20 cellular contexts compared by ENCODE assay signal in the genomic region with DNA sequence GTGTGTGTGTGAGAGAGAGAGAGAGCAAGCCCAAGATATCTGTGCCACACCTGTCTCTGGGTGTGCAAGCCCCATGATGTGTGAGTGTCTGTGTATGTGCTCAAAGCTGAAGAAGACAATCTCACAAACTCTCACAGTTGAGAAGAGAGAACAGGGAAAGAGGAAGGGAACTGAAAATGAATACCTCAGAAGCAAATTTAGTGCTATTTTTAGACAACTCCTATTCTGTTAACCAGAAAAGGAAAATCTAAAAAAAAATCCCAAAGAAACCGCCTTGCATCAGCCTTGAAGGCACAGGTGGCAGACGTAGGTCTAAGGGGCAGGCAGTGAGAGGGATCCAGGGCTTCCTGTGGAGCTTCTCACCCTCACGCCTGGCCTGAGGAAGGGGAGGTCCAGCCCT. TPM values are rescaled to one million over a fixed set of nuclear protein-coding genes. Genes with fewer than 3 reads are reported as not detected.
"Had no signal": no experiment of that assay in that cellular context is flagged by ENCODE, and none has a peak within 500 bp of the region (broad histone marks: within the 10 kb centered on the region; RNA-seq: fewer than 3 reads in every experiment).

No MANE protein-coding gene starts in this region.

- H3K36me3 Mint-ChIP-seq: activated naive CD4-positive, alpha-beta T cell treated with anti-CD3 and anti-CD28 coated beads, Interleukin-2, amount 50 U/mL, for 72 hours; neural progenitor cell had no signal

- H3K36me3 ChIP-seq: gastrocnemius medialis, heart right ventricle, neural progenitor cell, ovary, sigmoid colon, spleen, stomach, thoracic aorta had no signal

- H3K4me3 Mint-ChIP-seq: activated CD8-positive, alpha-beta T cell treated with anti-CD3 and anti-CD28 coated beads, Interleukin-2, amount 10 ng/mL, durations not matched to agents 7 days and 5 days; activated T-cell treated with anti-CD3 and anti-CD28 coated beads, Interleukin-2, amount 50 U/mL, for 72 hours; neural progenitor cell had no signal

- H3K27me3 ChIP-seq: dorsolateral prefrontal cortex, gastrocnemius medialis, ovary, spleen had no signal

- H3K4me1 ChIP-seq: heart right ventricle, neural progenitor cell, sigmoid colon, stomach had no signal

- H3K27ac ChIP-seq: gastrocnemius medialis, heart right ventricle, neural progenitor cell, ovary, sigmoid colon, spleen, stomach, thoracic aorta had no signal

- H3K27me3 Mint-ChIP-seq: activated B cell treated with CpG ODN at 0.5 μM for 24 hours had no signal

- H3K4me3 ChIP-seq: dorsolateral prefrontal cortex, gastrocnemius medialis, heart right ventricle, lung, neural progenitor cell, ovary, sigmoid colon, spleen, stomach, thoracic aorta had no signal

- H3K9me3 Mint-ChIP-seq: activated B cell treated with CpG ODN at 0.5 μM for 24 hours; activated naive CD4-positive, alpha-beta T cell treated with anti-CD3 and anti-CD28 coated beads, Interleukin-2, amount 50 U/mL, for 72 hours; activated T-cell treated with anti-CD3 and anti-CD28 coated beads, Interleukin-2, amount 50 U/mL, for 72 hours; neural progenitor cell had no signal

- H3K27ac Mint-ChIP-seq: activated B cell treated with CpG ODN at 0.5 μM for 24 hours; activated CD8-positive, alpha-beta T cell treated with anti-CD3 and anti-CD28 coated beads, Interleukin-2, amount 10 ng/mL, durations not matched to agents 7 days and 5 days; activated naive CD4-positive, alpha-beta T cell treated with anti-CD3 and anti-CD28 coated beads, Interleukin-2, amount 50 U/mL, for 72 hours; activated T-cell treated with anti-CD3 and anti-CD28 coated beads, Interleukin-2, amount 50 U/mL, for 72 hours; neural progenitor cell had no signal

- H3K4me1 Mint-ChIP-seq: neural progenitor cell had no signal

- H2AFZ ChIP-seq: neural progenitor cell had no signal

- ATAC-seq: activated CD8-positive, alpha-beta T cell treated with anti-CD3 and anti-CD28 coated beads, Interleukin-2, amount 10 ng/mL, durations not matched to agents 7 days and 5 days; activated naive CD4-positive, alpha-beta T cell treated with anti-CD3 and anti-CD28 coated beads, Interleukin-2, amount 50 U/mL, for 72 hours; activated T-cell treated with anti-CD3 and anti-CD28 coated beads, Interleukin-2, amount 50 U/mL, for 72 hours; gastrocnemius medialis; heart right ventricle; left colon had no signal

- H3K4me2 ChIP-seq: neural progenitor cell had no signal

- DNase-seq: activated B cell treated with CpG ODN at 0.5 μM for 24 hours; activated CD4-positive, alpha-beta T cell treated with anti-CD3 and anti-CD28 coated beads for 48 hours; activated CD8-positive, alpha-beta memory T cell treated with anti-CD3 and anti-CD28 coated beads, Interleukin-2, amount 50 U/mL, for 4 hours; activated CD8-positive, alpha-beta T cell treated with anti-CD3 and anti-CD28 coated beads, Interleukin-2, amount 10 ng/mL, durations not matched to agents 7 days and 5 days; activated gamma-delta T cell; activated T-cell treated with anti-CD3 and anti-CD28 coated beads, Interleukin-2, amount 50 U/mL, for 72 hours; dorsolateral prefrontal cortex; erythroblast; gastrocnemius medialis; heart right ventricle; left colon; ovary; sigmoid colon; spleen; stomach had no signal

- H3K9me3 ChIP-seq: gastrocnemius medialis, heart right ventricle, ovary, sigmoid colon, spleen, stomach, thoracic aorta had no signal

- H3K9ac ChIP-seq: neural progenitor cell had no signal

RNA-seq across cellular contexts. Expression of a gene that starts 47.8 kb away (rescaled TPM):
- total RNA-seq: activated B cell treated with CpG ODN at 0.5 μM for 24 hours; activated CD8-positive, alpha-beta T cell treated with anti-CD3 and anti-CD28 coated beads, Interleukin-2, amount 10 ng/mL, durations not matched to agents 7 days and 5 days; activated naive CD4-positive, alpha-beta T cell treated with anti-CD3 and anti-CD28 coated beads, Interleukin-2, amount 50 U/mL, for 72 hours; activated T-cell treated with anti-CD3 and anti-CD28 coated beads, Interleukin-2, amount 50 U/mL, for 72 hours; thoracic aorta; ureter had no signal
- polyA plus RNA-seq: lung had no signal
